ENCODE assay signal across 25 cellular contexts in genomic region chr15:101140697-101141065, GRCh38.
"Had no signal": no experiment of that assay in that cellular context is flagged by ENCODE, and none has a peak within 500 bp of the region (broad histone marks: within the 10 kb centered on the region; RNA-seq: fewer than 3 reads in every experiment).

No MANE protein-coding gene starts in this region.

- H3K27me3 ChIP-seq: adrenal gland, colonic mucosa, gastroesophageal sphincter, right atrium auricular region, stomach, transverse colon had no signal

- H3K36me3 Mint-ChIP-seq: activated naive CD8-positive, alpha-beta T cell; memory B cell; stimulated activated effector memory CD8-positive, alpha-beta T cell treated with anti-CD3 and anti-CD28 coated beads, Interleukin-12 subunit alpha, Interleukin-12 subunit beta, amount 100 ng/mL, for 72 hours; WTC11 had no signal

- H3K9me3 Mint-ChIP-seq: activated T-cell treated with anti-CD3 and anti-CD28 coated beads, Interleukin-2, amount 50 U/mL, for 24 hours; endodermal cell; neural crest cell; stimulated activated effector memory CD8-positive, alpha-beta T cell treated with anti-CD3 and anti-CD28 coated beads, Interleukin-12 subunit alpha, Interleukin-12 subunit beta, amount 100 ng/mL, for 72 hours; WTC11 had no signal

- DNase-seq: activated CD8-positive, alpha-beta memory T cell treated with anti-CD3 and anti-CD28 coated beads for 24 hours; activated CD8-positive, alpha-beta memory T cell treated with anti-CD3 and anti-CD28 coated beads, Interleukin-2, amount 50 U/mL, for 4 hours; activated naive CD4-positive, alpha-beta T cell; activated T-cell treated with anti-CD3 and anti-CD28 coated beads, Interleukin-2, amount 50 U/mL, for 24 hours; adrenal gland; colonic mucosa; hypothalamus; left cardiac atrium; mucosa of descending colon; stimulated activated CD4-positive, alpha-beta T cell treated with anti-CD3 and anti-CD28 coated beads, Interleukin-1b, Interleukin-23, amount 100 ng/mL, for 48 hours; stomach; T1000; transverse colon had no signal

- H3K9me3 ChIP-seq: adrenal gland, colonic mucosa, gastroesophageal sphincter, mucosa of descending colon, prostate gland, right atrium auricular region, stomach, transverse colon had no signal

- H3K27ac Mint-ChIP-seq: activated naive CD8-positive, alpha-beta T cell; activated T-cell treated with anti-CD3 and anti-CD28 coated beads, Interleukin-2, amount 50 U/mL, for 24 hours; endodermal cell; stimulated activated effector memory CD8-positive, alpha-beta T cell treated with anti-CD3 and anti-CD28 coated beads, Interleukin-12 subunit alpha, Interleukin-12 subunit beta, amount 100 ng/mL, for 72 hours had no signal

- H3K27me3 Mint-ChIP-seq: activated naive CD8-positive, alpha-beta T cell; activated T-cell treated with anti-CD3 and anti-CD28 coated beads, Interleukin-2, amount 50 U/mL, for 24 hours had no signal

- FAIRE-seq: bronchial epithelial cell, islet of Langerhans, urothelium cell line had no signal

- H3K4me3 Mint-ChIP-seq: activated naive CD8-positive, alpha-beta T cell; activated T-cell treated with anti-CD3 and anti-CD28 coated beads, Interleukin-2, amount 50 U/mL, for 24 hours; endodermal cell; neural crest cell; stimulated activated effector memory CD8-positive, alpha-beta T cell treated with anti-CD3 and anti-CD28 coated beads, Interleukin-12 subunit alpha, Interleukin-12 subunit beta, amount 100 ng/mL, for 72 hours; WTC11 had no signal

- H3K27ac ChIP-seq: adrenal gland, colonic mucosa, gastroesophageal sphincter, prostate gland, right atrium auricular region, stomach, transverse colon had no signal

- H3K4me3 ChIP-seq: adrenal gland, colonic mucosa, gastroesophageal sphincter, mucosa of descending colon, prostate gland, right atrium auricular region, stomach, transverse colon had no signal

- ATAC-seq: gastroesophageal sphincter; left cardiac atrium; mucosa of descending colon; stimulated activated effector memory CD8-positive, alpha-beta T cell treated with anti-CD3 and anti-CD28 coated beads, Interleukin-12 subunit alpha, Interleukin-12 subunit beta, amount 100 ng/mL, for 72 hours; WTC11 had no signal

- H3K4me1 ChIP-seq: adrenal gland, colonic mucosa, gastroesophageal sphincter, prostate gland had no signal

- H3K4me1 Mint-ChIP-seq: endodermal cell had no signal

- H3K36me3 ChIP-seq: adrenal gland, colonic mucosa, gastroesophageal sphincter, prostate gland, right atrium auricular region, stomach, transverse colon had no signal
